In the genomic region with DNA sequence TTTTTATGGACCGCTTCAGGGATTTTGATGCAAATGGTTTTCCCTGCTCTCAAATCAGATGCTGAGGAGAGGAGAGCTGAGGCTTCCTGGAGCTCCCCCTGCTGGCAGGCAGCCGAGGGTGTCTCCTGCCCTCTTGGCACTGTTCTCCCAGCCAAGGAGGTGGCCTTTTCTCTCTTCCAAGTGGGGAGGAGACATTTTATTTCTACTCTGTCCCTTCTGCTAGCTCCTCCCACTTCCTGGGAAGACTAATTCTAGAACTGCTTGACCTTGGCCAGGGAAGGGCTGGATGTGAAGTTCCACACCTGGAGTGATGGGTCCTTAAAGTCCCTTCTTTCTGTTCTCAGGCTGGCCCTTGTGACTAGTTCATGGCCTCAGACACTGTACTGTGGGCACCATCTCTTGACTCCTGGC, we compare ENCODE assay signal across 8 cellular contexts. TPM values are rescaled to one million over a fixed set of nuclear protein-coding genes. Genes with fewer than 3 reads are reported as not detected.
DNase-seq lines count a peak whose midpoint lies in the region; ATAC-seq and TF ChIP-seq lines count a peak whose summit lies in the region.

No MANE protein-coding gene starts in this region.

- TF ChIP-seq CTCF in Calu3 (IDR thresholded peaks at IDR 0.05; ENCODE audit: unreplicated experiment) (peak; percentile 61), RWPE1 (conservative IDR thresholded peaks at IDR 0.05; ENCODE audit: low read depth) (peak; percentile 98), foreskin keratinocyte (conservative IDR thresholded peaks at IDR 0.05) (peak; percentile 94)

- H3K27me3 Mint-ChIP-seq in Calu3 (ENCODE audit: unreplicated experiment), result no peaks in the 10 kb centered on the region

- DNase-seq in Calu3, result peak; percentile 80
- peak; percentile 95 for DNase-seq in RWPE1 (ENCODE audit: low spot score)
- peak; percentile 71 for DNase-seq in activated gamma-delta T cell treated with Interleukin-2 at 50 U/mL for 16 hours
- DNase-seq in foreskin keratinocyte, result peak; percentile 29 to 64
- peak in 49 of 56 donors; percentile 10 to 89 (median 60) for DNase-seq in nucleus accumbens (lab: John Stamatoyannopoulos, UW)

- no peak overlapping the region for H3K27ac Mint-ChIP-seq in Calu3 (ENCODE audit: unreplicated experiment)

- intact Hi-C loops in Calu3 (cut with micrococcal nuclease; ENCODE audit: unreplicated experiment), result loop anchor here (5.0 kb wide), 2 partner anchors 34 to 344 kb away; partner anchors contain the start of gene IER5L

- ATAC-seq in foreskin keratinocyte (peak; percentile 28), HG02970 (IDR thresholded peaks at IDR 0.05; ENCODE audit: low FRiP score, unreplicated experiment) (no peak)

- POLR2A ChIA-PET in RWPE1 (lab: Yijun Ruan, JAX; ENCODE audit: low non-redundant PET), result interaction anchor here (0.6 to 1.0 kb wide), 4 partner anchors 24 to 41 kb away, joined by 3 to 4 read pairs (median 4); partner anchors contain the start of gene IER5L

- H3K36me3 ChIP-seq in HUES48 (ENCODE audit: control insufficient read depth, insufficient read depth, low read length) (peaks cover 35% of the 10 kb centered on the region), subcutaneous abdominal adipose tissue (ENCODE audit: control insufficient read depth in 5 of 5, insufficient read depth in 5 of 5, low read length in 5 of 5) (peaks cover 0 to 23% (median 3%) of the 10 kb centered on the region in 5 donors)

- H3K9me3 ChIP-seq in HUES48 (ENCODE audit: control insufficient read depth, insufficient read depth, low read length) (no peaks in the 10 kb centered on the region), subcutaneous abdominal adipose tissue (ENCODE audit: control insufficient read depth in 5 of 5, low read length in 5 of 5) (no peaks in the 10 kb centered on the region)

- H3K4me3 ChIP-seq in HUES48 (ENCODE audit: low read depth, low read length), result no peak overlapping the region
- H3K4me3 ChIP-seq in subcutaneous abdominal adipose tissue (ENCODE audit: low read depth in 1 of 5, low read length in 5 of 5), result peak overlapping the region in 3 of 5 donors; percentile 8 to 19 (median 13)

- no peaks in the 10 kb centered on the region for H3K9me3 Mint-ChIP-seq in Calu3 (ENCODE audit: low read depth, unreplicated experiment)

- no peak overlapping the region for H3K9ac ChIP-seq in HUES48 (ENCODE audit: low read depth, low read length)
- H3K9ac ChIP-seq in subcutaneous abdominal adipose tissue (ENCODE audit: low read length in 5 of 5), result peak overlapping the region; percentile 12 to 38 (median 35)

- H3K27ac ChIP-seq in HUES48 (ENCODE audit: low read depth, low read length), result peak overlapping the region; percentile 70
- peak overlapping the region; percentile 100 for H3K27ac ChIP-seq in RWPE1
- H3K27ac ChIP-seq in foreskin keratinocyte, result no peak overlapping the region
- H3K27ac ChIP-seq in subcutaneous abdominal adipose tissue (ENCODE audit: low read depth, low read length), result peak overlapping the region; percentile 100

- no peak overlapping the region for H3K4me3 Mint-ChIP-seq in Calu3 (ENCODE audit: low read depth, unreplicated experiment)

- H3K4me1 Mint-ChIP-seq in Calu3 (ENCODE audit: low read depth, unreplicated experiment), result peaks cover 25% of the 10 kb centered on the region

- H3K36me3 Mint-ChIP-seq in Calu3 (ENCODE audit: insufficient read depth, unreplicated experiment), result peaks cover 48% of the 10 kb centered on the region

- no peaks in the 10 kb centered on the region for H3K27me3 ChIP-seq in HUES48 (ENCODE audit: control insufficient read depth, insufficient read depth, low read length)
- H3K27me3 ChIP-seq in foreskin keratinocyte, result no peaks in the 10 kb centered on the region
- H3K27me3 ChIP-seq in subcutaneous abdominal adipose tissue (ENCODE audit: control insufficient read depth in 5 of 5, insufficient read depth in 4 of 5, low read length in 5 of 5), result no peaks in the 10 kb centered on the region

- H3K4me1 ChIP-seq in HUES48 (ENCODE audit: control insufficient read depth, insufficient read depth, low read length) (peaks cover 60% of the 10 kb centered on the region), foreskin keratinocyte (peaks cover 27% of the 10 kb centered on the region), subcutaneous abdominal adipose tissue (ENCODE audit: control insufficient read depth in 5 of 5, insufficient read depth in 5 of 5, low read length in 5 of 5) (peaks cover 28 to 86% (median 82%) of the 10 kb centered on the region in 5 donors)

- CTCF ChIA-PET in Calu3 (lab: Charles Lee), result interaction anchor here (0.6 to 1.1 kb wide), 9 partner anchors 11 to 481 kb away, joined by 3 to 5 read pairs (median 4); no protein-coding TSS in a partner anchor
- CTCF ChIA-PET in RWPE1 (lab: Yijun Ruan, JAX), result interaction anchor here (0.6 to 5.4 kb wide), 24 partner anchors 9 to 1908 kb away, joined by 3 to 63 read pairs (median 5); no protein-coding TSS in a partner anchor

- BruUV-seq in Calu3 (replicated peaks; lab: Mats Ljungman, UMichigan), result no TSS peak

RNA-seq across cellular contexts. Expression of gene PTPA, which starts 31.8 kb away (rescaled TPM):
- total RNA-seq in Calu3 (2022), result 76.2 and 83.3 TPM in 2 replicates
- total RNA-seq in foreskin keratinocyte, result 106 and 109 TPM in 2 replicates
- 119 and 126 TPM in 2 replicates for polyA plus RNA-seq in foreskin keratinocyte

RNA-seq across cellular contexts. Expression of gene CRAT, which starts 32.4 kb away (rescaled TPM):
- 7.1 and 9.2 TPM in 2 replicates for total RNA-seq in Calu3 (2022)
- 9.0 and 9.6 TPM in 2 replicates for total RNA-seq in foreskin keratinocyte
- polyA plus RNA-seq in foreskin keratinocyte, result 10.1 and 10.9 TPM in 2 replicates

RNA-seq across cellular contexts. Expression of gene IER5L, which starts 35.0 kb away (rescaled TPM):
- 53.1 and 60.3 TPM in 2 replicates for total RNA-seq in Calu3 (2022)
- 10.7 and 11.6 TPM in 2 replicates for total RNA-seq in foreskin keratinocyte
- polyA plus RNA-seq in foreskin keratinocyte, result 12.8 and 13.8 TPM in 2 replicates
